Comparison of ENCODE assay signal across 8 cellular contexts in the genomic region with DNA sequence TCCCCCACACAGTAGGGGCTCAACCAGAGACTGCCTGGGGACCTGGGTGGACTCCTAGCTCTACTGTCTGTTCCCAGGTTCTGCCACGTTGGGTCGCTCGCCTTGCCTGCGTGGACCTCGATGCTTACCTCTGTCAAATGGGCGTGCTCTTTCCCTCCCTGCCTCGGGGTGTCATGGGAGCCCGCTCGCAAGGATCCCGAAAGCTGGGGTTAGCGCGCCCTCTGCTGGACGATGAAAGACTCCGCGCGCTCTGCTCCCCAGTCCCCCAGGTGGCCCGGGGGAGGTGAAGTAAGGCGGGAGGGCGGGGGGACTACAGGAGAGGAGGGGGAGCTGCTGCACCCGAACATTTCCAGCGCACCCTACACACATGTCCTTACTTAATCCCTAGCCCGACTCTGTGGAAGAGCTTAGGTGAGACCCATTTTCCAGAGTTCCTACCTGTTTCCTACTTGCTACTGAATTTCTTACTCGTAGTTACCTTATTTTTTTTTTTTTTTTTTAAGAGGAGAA. TPM values are rescaled to one million over a fixed set of nuclear protein-coding genes. Genes with fewer than 3 reads are reported as not detected.
A peak's percentile ranks its signal among the peaks of the same experiment; 100 is the strongest.
DNase-seq lines count a peak whose midpoint lies in the region; ATAC-seq and TF ChIP-seq lines count a peak whose summit lies in the region.

No MANE protein-coding gene starts in this region.

- H3K36me3 ChIP-seq in colonic mucosa (no peaks in the 10 kb centered on the region), liver (ENCODE audit: control insufficient read depth in 4 of 4, insufficient read depth in 3 of 4, low read depth in 1 of 4, low read length in 3 of 4) (no peaks in the 10 kb centered on the region)

- H3K27ac Mint-ChIP-seq in activated CD4-positive, alpha-beta T cell treated with anti-CD3 and anti-CD28 coated beads, Interleukin-2, amount 10 ng/mL, durations not matched to agents 7 days and 5 days = peak overlapping the region; percentile 84

- H3K27ac ChIP-seq in colonic mucosa = no peak overlapping the region
- no peak overlapping the region for H3K27ac ChIP-seq in liver (ENCODE audit: low read depth in 1 of 2, low read length in 2 of 2)

- H3K36me3 Mint-ChIP-seq in activated CD4-positive, alpha-beta T cell treated with anti-CD3 and anti-CD28 coated beads, Interleukin-2, amount 10 ng/mL, durations not matched to agents 7 days and 5 days (ENCODE audit: low read depth) = no peaks in the 10 kb centered on the region

- WGBS in liver = 5% methylated on average over 23 of the region's 23 CpGs

- no peaks in the 10 kb centered on the region for H3K9me3 ChIP-seq in colonic mucosa
- H3K9me3 ChIP-seq in liver (ENCODE audit: control insufficient read depth in 4 of 4, low read length in 3 of 4) = no peaks in the 10 kb centered on the region

- no peaks in the 10 kb centered on the region for H3K9me3 Mint-ChIP-seq in activated CD4-positive, alpha-beta T cell treated with anti-CD3 and anti-CD28 coated beads, Interleukin-2, amount 10 ng/mL, durations not matched to agents 7 days and 5 days

- peak; percentile 69 for ATAC-seq in HG02884 (IDR thresholded peaks at IDR 0.05; ENCODE audit: unreplicated experiment)

- peaks cover 28% of the 10 kb centered on the region for H3K4me1 Mint-ChIP-seq in activated CD4-positive, alpha-beta T cell treated with anti-CD3 and anti-CD28 coated beads, Interleukin-2, amount 10 ng/mL, durations not matched to agents 7 days and 5 days

- H3K4me3 Mint-ChIP-seq in activated CD4-positive, alpha-beta T cell treated with anti-CD3 and anti-CD28 coated beads, Interleukin-2, amount 10 ng/mL, durations not matched to agents 7 days and 5 days = no peak overlapping the region

- POLR2A ChIA-PET in activated CD4-positive, alpha-beta T cell treated with anti-CD3 and anti-CD28 coated beads, Interleukin-2, amount 10 ng/mL, durations not matched to agents 7 days and 5 days (lab: Charles Lee) = no interaction called here

- H3K4me3 ChIP-seq in GM12865 (ENCODE audit: low read depth, low read length) (no peak overlapping the region), colonic mucosa (no peak overlapping the region), liver (ENCODE audit: low read depth in 1 of 3, low read length in 3 of 3) (no peak overlapping the region)

- intact Hi-C loops in colonic mucosa (cut with DNase I) = loop anchor here (1.0 kb wide), 1 partner anchor 46 kb away; no protein-coding TSS in a partner anchor

- TF ChIP-seq RAD21 in liver (IDR thresholded peaks at IDR 0.05) = peak; percentile 87 to 95

- peak; percentile 85 for DNase-seq in GM12865 (ENCODE audit: low read depth)
- DNase-seq in NCI-H526 (lab: John Stamatoyannopoulos, UW) = peak; percentile 51 to 89
- peak; percentile 82 for DNase-seq in activated CD4-positive, alpha-beta T cell treated with anti-CD3 and anti-CD28 coated beads, Interleukin-2, amount 10 ng/mL, durations not matched to agents 7 days and 5 days
- peak; percentile 86 for DNase-seq in colonic mucosa
- DNase-seq in stimulated activated CD8-positive, alpha-beta memory T cell treated with anti-CD3 and anti-CD28 coated beads, Interleukin-15, amount 100 ng/mL, for 1 hour (ENCODE audit: low read depth) = peak; percentile 58
- DNase-seq in GOT3 (lab: John Stamatoyannopoulos, UW) = no peak

- H3K4me1 ChIP-seq in colonic mucosa = no peaks in the 10 kb centered on the region
- peaks cover 0 to 5% (median 0%) of the 10 kb centered on the region in 4 donors for H3K4me1 ChIP-seq in liver (ENCODE audit: control insufficient read depth in 4 of 4, insufficient read depth in 4 of 4, low read length in 3 of 4)

- peaks cover 35% of the 10 kb centered on the region for H3K27me3 Mint-ChIP-seq in activated CD4-positive, alpha-beta T cell treated with anti-CD3 and anti-CD28 coated beads, Interleukin-2, amount 10 ng/mL, durations not matched to agents 7 days and 5 days

- CTCF ChIA-PET in activated CD4-positive, alpha-beta T cell treated with anti-CD3 and anti-CD28 coated beads, Interleukin-2, amount 10 ng/mL, durations not matched to agents 7 days and 5 days (lab: Charles Lee) = interaction anchor here (1.0 to 4.9 kb wide), 17 partner anchors 9 to 324 kb away, joined by 3 to 94 read pairs (median 4); partner anchors contain the start of gene DHCR24

- H3K9ac ChIP-seq in colonic mucosa (ENCODE audit: low read depth in 2 of 2, low read length in 2 of 2) (no peak overlapping the region), liver (ENCODE audit: low read depth in 1 of 2, low read length in 2 of 2) (no peak overlapping the region)

- peak; percentile 81 for TF ChIP-seq CTCF in GM12865 (IDR thresholded peaks at IDR 0.05; ENCODE audit: insufficient read depth, low read depth, low read length, missing control alignments)
- TF ChIP-seq CTCF in colonic mucosa (IDR thresholded peaks at IDR 0.05) = peak; percentile 68
- TF ChIP-seq CTCF in liver (IDR thresholded peaks at IDR 0.05; ENCODE audit: low read depth, low read length, missing input control) = peak; percentile 65

- H3K27me3 ChIP-seq in colonic mucosa (peaks cover 5% of the 10 kb centered on the region), liver (ENCODE audit: control insufficient read depth in 4 of 4, insufficient read depth in 4 of 4, low read length in 3 of 4) (peaks cover 0 to 5% (median 0%) of the 10 kb centered on the region in 4 donors)

TF ChIP-seq in liver, 16 proteins besides CTCF, POLR2A, EP300 and RAD21:
- TF ChIP-seq HNF4G (IDR thresholded peaks at IDR 0.05) (no peak), HNF4A (conservative IDR thresholded peaks at IDR 0.05) (no peak), GABPA (IDR thresholded peaks at IDR 0.05 in 1 of 2, conservative IDR thresholded peaks at IDR 0.05 in 1 of 2) (no peak), TAF1 (conservative IDR thresholded peaks at IDR 0.05) (no peak), EGR1 (IDR thresholded peaks at IDR 0.05; ENCODE audit: low read depth in 2 of 2) (no peak), RXRA (IDR thresholded peaks at IDR 0.05) (no peak), FOXA1 (IDR thresholded peaks at IDR 0.05) (no peak), MAX (IDR thresholded peaks at IDR 0.05) (no peak), JUND (IDR thresholded peaks at IDR 0.05) (no peak), NR2F2 (IDR thresholded peaks at IDR 0.05) (no peak), YY1 (IDR thresholded peaks at IDR 0.05) (no peak)
- TF ChIP-seq, protein P1, sequence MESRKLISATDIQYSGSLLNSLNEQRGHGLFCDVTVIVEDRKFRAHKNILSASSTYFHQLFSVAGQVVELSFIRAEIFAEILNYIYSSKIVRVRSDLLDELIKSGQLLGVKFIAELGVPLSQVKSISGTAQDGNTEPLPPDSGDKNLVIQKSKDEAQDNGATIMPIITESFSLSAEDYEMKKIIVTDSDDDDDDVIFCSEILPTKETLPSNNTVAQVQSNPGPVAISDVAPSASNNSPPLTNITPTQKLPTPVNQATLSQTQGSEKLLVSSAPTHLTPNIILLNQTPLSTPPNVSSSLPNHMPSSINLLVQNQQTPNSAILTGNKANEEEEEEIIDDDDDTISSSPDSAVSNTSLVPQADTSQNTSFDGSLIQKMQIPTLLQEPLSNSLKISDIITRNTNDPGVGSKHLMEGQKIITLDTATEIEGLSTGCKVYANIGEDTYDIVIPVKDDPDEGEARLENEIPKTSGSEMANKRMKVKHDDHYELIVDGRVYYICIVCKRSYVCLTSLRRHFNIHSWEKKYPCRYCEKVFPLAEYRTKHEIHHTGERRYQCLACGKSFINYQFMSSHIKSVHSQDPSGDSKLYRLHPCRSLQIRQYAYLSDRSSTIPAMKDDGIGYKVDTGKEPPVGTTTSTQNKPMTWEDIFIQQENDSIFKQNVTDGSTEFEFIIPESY (IDR thresholded peaks at IDR 0.05) = no peak
- TF ChIP-seq, protein P2, sequence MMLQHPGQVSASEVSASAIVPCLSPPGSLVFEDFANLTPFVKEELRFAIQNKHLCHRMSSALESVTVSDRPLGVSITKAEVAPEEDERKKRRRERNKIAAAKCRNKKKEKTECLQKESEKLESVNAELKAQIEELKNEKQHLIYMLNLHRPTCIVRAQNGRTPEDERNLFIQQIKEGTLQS (IDR thresholded peaks at IDR 0.05) = no peak

RNA-seq across cellular contexts. Expression of gene BSND, which starts 2.3 kb away (rescaled TPM):
- under 1 TPM in 1 of 2 experiments, not detected in 1; 0.05 TPM for total RNA-seq in activated CD4-positive, alpha-beta T cell treated with anti-CD3 and anti-CD28 coated beads, Interleukin-2, amount 10 ng/mL, durations not matched to agents 7 days and 5 days
- not detected for total RNA-seq in colonic mucosa
- under 1 TPM in 1 of 2 donors, not detected in 1; 0.14 TPM for total RNA-seq in liver
- polyA plus RNA-seq in liver = not detected

RNA-seq across cellular contexts. Expression of gene TMEM61, which starts 16.0 kb away (rescaled TPM):
- not detected for total RNA-seq in activated CD4-positive, alpha-beta T cell treated with anti-CD3 and anti-CD28 coated beads, Interleukin-2, amount 10 ng/mL, durations not matched to agents 7 days and 5 days
- total RNA-seq in colonic mucosa = 10 to 100 TPM; 11.0 to 13.4 TPM
- not detected for total RNA-seq in liver
- polyA plus RNA-seq in liver = not detected

RNA-seq across cellular contexts. Expression of gene PCSK9, which starts 42.9 kb away (rescaled TPM):
- not detected for total RNA-seq in activated CD4-positive, alpha-beta T cell treated with anti-CD3 and anti-CD28 coated beads, Interleukin-2, amount 10 ng/mL, durations not matched to agents 7 days and 5 days
- total RNA-seq in colonic mucosa = 10 to 100 TPM; 48.9 to 61.2 TPM
- 100 to 1,000 TPM in 1 of 2 donors, 10 to 100 TPM in 1; 68.2 to 112 TPM for total RNA-seq in liver
- polyA plus RNA-seq in liver = 10 to 100 TPM; 10.8 to 48.9 TPM

Comparison
In these comparisons a context has a peak if more than half of its experiments do, and no peak if none do; other contexts are left out.
1. RNA of gene TMEM61, which starts 16.0 kb away (total RNA-seq): 11.0 to 13.4 TPM in colonic mucosa; not detected in activated CD4-positive, alpha-beta T cell treated with anti-CD3 and anti-CD28 coated beads, Interleukin-2, amount 10 ng/mL, durations not matched to agents 7 days and 5 days and not detected in liver; every median in the first group is over 10 times any median in the second.
2. RNA of gene PCSK9, which starts 42.9 kb away (total RNA-seq): 68.2 to 112 TPM in liver and 48.9 to 61.2 TPM in colonic mucosa; not detected in activated CD4-positive, alpha-beta T cell treated with anti-CD3 and anti-CD28 coated beads, Interleukin-2, amount 10 ng/mL, durations not matched to agents 7 days and 5 days; every median in the first group is over 10 times any median in the second.
3. Peak in every context shown above with its lines, with median percentiles within 50 percentile points of each other: CTCF ChIP-seq.